18 cellular contexts compared by ENCODE assay signal in genomic region chr10:72690071-72690755, GRCh38. TPM values are rescaled to one million over a fixed set of nuclear protein-coding genes. Genes with fewer than 3 reads are reported as not detected.
DNase-seq lines count a peak whose midpoint lies in the region; ATAC-seq and TF ChIP-seq lines count a peak whose summit lies in the region.
"Had no signal": no experiment of that assay in that cellular context is flagged by ENCODE, and none has a peak within 500 bp of the region (broad histone marks: within the 10 kb centered on the region; RNA-seq: fewer than 3 reads in every experiment).

No MANE protein-coding gene starts in this region.

- peaks cover 50% of the 10 kb centered on the region for H3K4me1 ChIP-seq in SJCRH30

- no peaks in the 10 kb centered on the region for H3K36me3 ChIP-seq in SJCRH30
- H3K36me3 ChIP-seq: WERI-Rb-1 had no signal

- TF ChIP-seq POLR2A in GM18505 (IDR thresholded peaks at IDR 0.05; ENCODE audit: borderline replicate concordance, extremely low read depth, insufficient read depth, insufficient read length) = no peak

- no peaks in the 10 kb centered on the region for H3K27me3 ChIP-seq in SJCRH30

- DNase-seq in DMS53 (lab: John Stamatoyannopoulos, UW) (peak; percentile 15), DMS53 treated with DMSO at 0.1 percent for 48 hours (lab: John Stamatoyannopoulos, UW; ENCODE audit: unreplicated experiment) (no peak), ELR (ENCODE audit: low read depth) (peak; percentile 21), SJCRH30 (peak; percentile 89 to 97), osteocyte (ENCODE audit: extremely low spot score, unreplicated experiment) (no peak)
- DNase-seq: 8988T; activated gamma-delta T cell treated with Interleukin-2 at 50 U/mL for 16 hours; GF-D8; glutamatergic neuron; NCI-H526; stimulated activated CD4-positive, alpha-beta T cell treated with anti-CD3 and anti-CD28 coated beads, Interleukin-4, amount 100 ng/mL, for 24 hours; WERI-Rb-1 had no signal

- TF ChIP-seq CTCF in nephron (IDR thresholded peaks at IDR 0.05; ENCODE audit: unreplicated experiment in 3 of 3) (no peak), osteocyte (IDR thresholded peaks at IDR 0.05) (no peak)

- peak overlapping the region; percentile 24 to 58 (median 58) for H3K4me3 Mint-ChIP-seq in nephron
- H3K4me3 Mint-ChIP-seq in osteocyte (ENCODE audit: unreplicated experiment) = no peak overlapping the region

- H3K9me3 Mint-ChIP-seq in nephron (no peaks in the 10 kb centered on the region), osteocyte (ENCODE audit: unreplicated experiment) (no peaks in the 10 kb centered on the region)
- H3K9me3 Mint-ChIP-seq: IgD-negative memory B cell had no signal

- H3K36me3 Mint-ChIP-seq in nephron (ENCODE audit: low read depth) = no peaks in the 10 kb centered on the region
- no peaks in the 10 kb centered on the region for H3K36me3 Mint-ChIP-seq in osteocyte (ENCODE audit: unreplicated experiment)
- H3K36me3 Mint-ChIP-seq: IgD-negative memory B cell had no signal

- H3K4me3 ChIP-seq in SJCRH30 = no peak overlapping the region
- H3K4me3 ChIP-seq: lung had no signal

- peak overlapping the region; percentile 39 to 78 (median 68) for H3K27ac Mint-ChIP-seq in nephron
- H3K27ac Mint-ChIP-seq in osteocyte (ENCODE audit: unreplicated experiment) = no peak overlapping the region
- H3K27ac Mint-ChIP-seq: IgD-negative memory B cell had no signal

- ATAC-seq in GM21825 (IDR thresholded peaks at IDR 0.05; ENCODE audit: unreplicated experiment) (no peak), GM18505 (IDR thresholded peaks at IDR 0.05; ENCODE audit: unreplicated experiment) (no peak)
- ATAC-seq: sciatic nerve had no signal

- no peaks in the 10 kb centered on the region for H3K9me3 ChIP-seq in SJCRH30 (replicated peaks)

- H3K4me1 Mint-ChIP-seq in nephron = peaks cover 71% of the 10 kb centered on the region
- H3K4me1 Mint-ChIP-seq in osteocyte (ENCODE audit: unreplicated experiment) = peaks cover 46% of the 10 kb centered on the region

- H3K27ac ChIP-seq in SJCRH30 = peak overlapping the region; percentile 60
- H3K27ac ChIP-seq: WERI-Rb-1 had no signal

- H3K27me3 Mint-ChIP-seq in nephron (ENCODE audit: low read depth) (no peaks in the 10 kb centered on the region), osteocyte (ENCODE audit: unreplicated experiment) (no peaks in the 10 kb centered on the region)
- H3K27me3 Mint-ChIP-seq: IgD-negative memory B cell had no signal

RNA-seq across cellular contexts. Expression of gene MCU, which starts 1.7 kb away (rescaled TPM):
- 51.2 and 53.7 TPM in 2 replicates for total RNA-seq in SJCRH30 (2014; rRNA removed; shearing (Covaris generic))
- total RNA-seq in osteocyte = 29.4 and 31.4 TPM in 2 replicates

Comparison
In these comparisons a context has a peak if more than half of its experiments do, and no peak if none do; other contexts are left out.
1. DNase-seq: peak in DMS53 (single experiment), ELR (single experiment) and SJCRH30 (2 of 2); none in DMS53 treated with DMSO at 0.1 percent for 48 hours (single experiment) and osteocyte (single experiment).